In the genomic region with DNA sequence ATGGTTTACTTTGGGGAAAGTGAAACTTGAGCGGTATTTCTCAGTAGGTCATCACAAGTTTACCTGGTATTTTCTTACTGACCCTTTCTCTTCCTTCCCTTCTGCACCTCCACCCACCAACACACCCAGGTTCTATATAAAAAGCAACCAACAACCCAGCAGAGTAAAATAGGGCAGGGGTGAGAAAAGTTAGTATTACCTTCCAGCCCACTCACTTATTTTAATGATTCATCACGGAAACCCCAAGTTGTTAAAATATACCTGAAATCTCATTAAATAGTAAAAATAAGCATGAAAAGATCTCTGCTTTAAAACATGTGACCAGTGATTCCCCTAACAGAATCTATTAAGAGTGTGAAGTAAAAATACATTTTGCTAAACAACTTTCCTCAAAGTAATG, we compare ENCODE assay signal across 9 cellular contexts.
DNase-seq lines count a peak whose midpoint lies in the region; ATAC-seq lines count a peak whose summit lies in the region.
"Had no signal": no experiment of that assay in that cellular context is flagged by ENCODE, and none has a peak within 500 bp of the region (broad histone marks: within the 10 kb centered on the region; RNA-seq: fewer than 3 reads in every experiment).

No MANE protein-coding gene starts in this region.

- DNase-seq in activated CD4-positive, alpha-beta T cell treated with anti-CD3 and anti-CD28 coated beads for 36 hours = no peak
- no peak for DNase-seq in activated CD4-positive, alpha-beta T cell treated with anti-CD3 and anti-CD28 coated beads, Interleukin-2, amount 50 U/mL, for 4 hours
- DNase-seq in natural killer cell treated with Interleukin-12 subunit alpha and Interleukin-12 subunit beta and Interleukin-15 and Interleukin-18, amount 100 ng/mL, for 72 hours (ENCODE audit: low spot score) = no peak
- DNase-seq in GOT3 (lab: John Stamatoyannopoulos, UW) = no peak
- DNase-seq in NCI-H187 (lab: John Stamatoyannopoulos, UW) = no peak
- DNase-seq in posterior vena cava (ENCODE audit: low spot score) = no peak
- DNase-seq: transverse colon had no signal

- POLR2A ChIA-PET in activated CD4-positive, alpha-beta T cell treated with anti-CD3 and anti-CD28 coated beads for 36 hours (lab: Charles Lee) = no interaction called here

- intact Hi-C loops in activated CD4-positive, alpha-beta T cell treated with anti-CD3 and anti-CD28 coated beads for 36 hours (cut with DNase I, micrococcal nuclease) = no loop called here
- intact Hi-C loops in posterior vena cava (cut with DNase I) = no loop called here

- no peak overlapping the region for H3K4me3 Mint-ChIP-seq in activated CD4-positive, alpha-beta T cell treated with anti-CD3 and anti-CD28 coated beads for 36 hours
- H3K4me3 Mint-ChIP-seq in natural killer cell treated with Interleukin-12 subunit alpha and Interleukin-12 subunit beta and Interleukin-15 and Interleukin-18, amount 100 ng/mL, for 72 hours = peak overlapping the region; percentile 63

- peak; percentile 32 for ATAC-seq in activated CD4-positive, alpha-beta T cell treated with anti-CD3 and anti-CD28 coated beads for 36 hours
- ATAC-seq in GM21717 (IDR thresholded peaks at IDR 0.05; ENCODE audit: unreplicated experiment) (peak; percentile 85), HG03432 (IDR thresholded peaks at IDR 0.05; ENCODE audit: unreplicated experiment) (peak; percentile 96)
- peak in 1 of 2 donors; percentile 53 for ATAC-seq in natural killer cell treated with Interleukin-12 subunit alpha and Interleukin-12 subunit beta and Interleukin-15 and Interleukin-18, amount 100 ng/mL, for 72 hours

- H3K9me3 Mint-ChIP-seq in activated CD4-positive, alpha-beta T cell treated with anti-CD3 and anti-CD28 coated beads for 36 hours (ENCODE audit: low read depth) = no peaks in the 10 kb centered on the region
- H3K9me3 Mint-ChIP-seq in natural killer cell treated with Interleukin-12 subunit alpha and Interleukin-12 subunit beta and Interleukin-15 and Interleukin-18, amount 100 ng/mL, for 72 hours = peaks cover 3% of the 10 kb centered on the region

- peaks cover 31% of the 10 kb centered on the region for H3K4me1 Mint-ChIP-seq in activated CD4-positive, alpha-beta T cell treated with anti-CD3 and anti-CD28 coated beads for 36 hours
- peaks cover 28 to 31% of the 10 kb centered on the region in 2 donors for H3K4me1 Mint-ChIP-seq in natural killer cell treated with Interleukin-12 subunit alpha and Interleukin-12 subunit beta and Interleukin-15 and Interleukin-18, amount 100 ng/mL, for 72 hours (ENCODE audit: low read depth in 2 of 2)

- CTCF ChIA-PET in activated CD4-positive, alpha-beta T cell treated with anti-CD3 and anti-CD28 coated beads for 36 hours (lab: Charles Lee) = interaction anchor here (0.7 kb wide), 1 partner anchor 12 kb away, joined by 3 read pairs; no protein-coding TSS in a partner anchor

- H3K27me3 Mint-ChIP-seq in activated CD4-positive, alpha-beta T cell treated with anti-CD3 and anti-CD28 coated beads for 36 hours = no peaks in the 10 kb centered on the region
- H3K27me3 Mint-ChIP-seq in natural killer cell treated with Interleukin-12 subunit alpha and Interleukin-12 subunit beta and Interleukin-15 and Interleukin-18, amount 100 ng/mL, for 72 hours = no peaks in the 10 kb centered on the region

- H3K27ac Mint-ChIP-seq in activated CD4-positive, alpha-beta T cell treated with anti-CD3 and anti-CD28 coated beads for 36 hours = peak overlapping the region; percentile 67
- peak overlapping the region; percentile 26 to 57 for H3K27ac Mint-ChIP-seq in natural killer cell treated with Interleukin-12 subunit alpha and Interleukin-12 subunit beta and Interleukin-15 and Interleukin-18, amount 100 ng/mL, for 72 hours

- H3K36me3 Mint-ChIP-seq in activated CD4-positive, alpha-beta T cell treated with anti-CD3 and anti-CD28 coated beads for 36 hours (ENCODE audit: low read depth) = peaks cover 5% of the 10 kb centered on the region
- peaks cover 9% of the 10 kb centered on the region for H3K36me3 Mint-ChIP-seq in natural killer cell treated with Interleukin-12 subunit alpha and Interleukin-12 subunit beta and Interleukin-15 and Interleukin-18, amount 100 ng/mL, for 72 hours
